ENCODE assay signal across 18 cellular contexts in the genomic region with DNA sequence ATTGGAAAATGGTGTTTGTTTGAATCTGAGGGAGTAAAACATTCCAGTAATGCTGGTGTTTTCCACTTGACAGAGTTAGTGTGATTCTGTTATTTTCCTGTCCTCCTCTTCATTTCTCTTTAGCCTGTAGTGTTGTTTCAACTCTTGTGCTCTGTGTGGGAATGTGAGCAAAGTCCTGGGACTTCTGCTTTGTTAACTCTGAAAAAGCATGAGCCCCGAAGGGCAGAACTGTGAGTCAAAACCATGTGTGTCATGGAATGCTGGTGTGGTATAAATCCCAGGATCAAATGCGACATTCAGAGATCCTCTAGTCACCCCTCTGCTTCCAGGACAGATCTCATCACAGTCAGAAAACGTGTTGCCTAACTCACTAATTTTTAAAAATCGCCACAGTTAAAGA. TPM values are rescaled to one million over a fixed set of nuclear protein-coding genes. Genes with fewer than 3 reads are reported as not detected.
DNase-seq lines count a peak whose midpoint lies in the region; ATAC-seq and TF ChIP-seq lines count a peak whose summit lies in the region.
"Had no signal": no experiment of that assay in that cellular context is flagged by ENCODE, and none has a peak within 500 bp of the region (broad histone marks: within the 10 kb centered on the region; RNA-seq: fewer than 3 reads in every experiment).

No MANE protein-coding gene starts in this region.

- H3K36me3 Mint-ChIP-seq in endothelial cell (ENCODE audit: low read depth, unreplicated experiment) (peaks cover 46% of the 10 kb centered on the region), Caco-2 (ENCODE audit: insufficient read depth, unreplicated experiment) (no peaks in the 10 kb centered on the region)

- H3K27me3 ChIP-seq in Panc1 (ENCODE audit: control insufficient read depth, insufficient read depth, low read length) (no peaks in the 10 kb centered on the region), Caco-2 (replicated peaks; ENCODE audit: control insufficient read depth, insufficient read depth, low read length) (no peaks in the 10 kb centered on the region)
- H3K27me3 ChIP-seq: colonic mucosa, heart right ventricle, transverse colon had no signal

- intact Hi-C loops in Panc1 (cut with micrococcal nuclease; ENCODE audit: unreplicated experiment): no loop called here
- intact Hi-C loops in Caco-2 (cut with micrococcal nuclease; ENCODE audit: unreplicated experiment): no loop called here

- ATAC-seq in Panc1 (peak; percentile 75), GM21360 (IDR thresholded peaks at IDR 0.05; ENCODE audit: unreplicated experiment) (no peak)
- ATAC-seq: heart right ventricle, right cardiac atrium had no signal

- in situ Hi-C loops in Panc1 (cut with HindIII; ENCODE audit: low pct_unique_long_range_greater_than_20kb, low sequenced_read_pairs): no loop called here

- 86 to 100% methylated on average over 2 of the region's 4 CpGs for WGBS in mesodermal cell (ENCODE audit: insufficient coverage in 2 of 2), 2 experiments

- POLR2A ChIA-PET in Panc1 (lab: Charles Lee) (no interaction called here), Caco-2 (lab: Charles Lee) (no interaction called here)

- H3K36me3 ChIP-seq in Panc1 (ENCODE audit: control insufficient read depth, insufficient read depth, low read length) (no peaks in the 10 kb centered on the region), mesodermal cell (ENCODE audit: control insufficient read depth, insufficient read depth, low read length) (peaks cover 73% of the 10 kb centered on the region), Caco-2 (ENCODE audit: control insufficient read depth, insufficient read depth, low read length) (no peaks in the 10 kb centered on the region)
- H3K36me3 ChIP-seq: colonic mucosa had no signal

- H3K9me3 Mint-ChIP-seq in endothelial cell (ENCODE audit: unreplicated experiment): no peaks in the 10 kb centered on the region
- H3K9me3 Mint-ChIP-seq in Caco-2 (ENCODE audit: unreplicated experiment): peaks cover 21% of the 10 kb centered on the region

- H3K27ac ChIP-seq in Panc1 (ENCODE audit: low read length) (peak overlapping the region; percentile 49), mesodermal cell (ENCODE audit: low read depth, low read length, severe bottlenecking) (peak overlapping the region; percentile 41)
- H3K27ac ChIP-seq: colonic mucosa, heart right ventricle, transverse colon had no signal

- H3K4me3 Mint-ChIP-seq in endothelial cell (ENCODE audit: unreplicated experiment): no peak overlapping the region
- no peak overlapping the region for H3K4me3 Mint-ChIP-seq in Caco-2 (ENCODE audit: unreplicated experiment)
- H3K4me3 Mint-ChIP-seq: B cell had no signal

- CTCF ChIA-PET in Panc1 (lab: Charles Lee) (no interaction called here), Caco-2 (lab: Charles Lee) (no interaction called here)

- H3K4me3 ChIP-seq in Panc1 (ENCODE audit: low read depth in 2 of 2, low read length in 2 of 2) (no peak overlapping the region), mesodermal cell (ENCODE audit: extremely low read depth, insufficient read depth, low read length, poor library complexity, severe bottlenecking) (no peak overlapping the region), Caco-2 (ENCODE audit: low read depth, low read length) (no peak overlapping the region)
- H3K4me3 ChIP-seq: colonic mucosa, heart right ventricle, transverse colon had no signal

- no peak for TF ChIP-seq CTCF in Panc1 (IDR thresholded peaks at IDR 0.05)
- no peak for TF ChIP-seq CTCF in endothelial cell (IDR thresholded peaks at IDR 0.05; ENCODE audit: unreplicated experiment)
- TF ChIP-seq CTCF in Caco-2 (IDR thresholded peaks at IDR 0.05; ENCODE audit: insufficient read depth in 1 of 2, low read depth in 1 of 2, low read length in 1 of 2, severe bottlenecking in 1 of 2, unreplicated experiment in 1 of 2): no peak

- H3K27ac Mint-ChIP-seq in endothelial cell (ENCODE audit: unreplicated experiment) (peak overlapping the region; percentile 62), Caco-2 (ENCODE audit: unreplicated experiment) (no peak overlapping the region)
- H3K27ac Mint-ChIP-seq: B cell had no signal

- peaks cover 2% of the 10 kb centered on the region for H3K27me3 Mint-ChIP-seq in endothelial cell (ENCODE audit: unreplicated experiment)
- H3K27me3 Mint-ChIP-seq in Caco-2 (ENCODE audit: insufficient read depth, unreplicated experiment): no peaks in the 10 kb centered on the region

- H3K4me1 ChIP-seq in Panc1 (ENCODE audit: control insufficient read depth, insufficient read depth, low read length) (peaks cover 11% of the 10 kb centered on the region), mesodermal cell (ENCODE audit: control insufficient read depth, insufficient read depth, low read length, poor library complexity, severe bottlenecking) (peaks cover 8% of the 10 kb centered on the region), Caco-2 (no peaks in the 10 kb centered on the region)
- H3K4me1 ChIP-seq: colonic mucosa had no signal

- BruUV-seq in Panc1 (replicated peaks; lab: Mats Ljungman, UMichigan) (no TSS peak), Caco-2 (replicated peaks; lab: Mats Ljungman, UMichigan) (no TSS peak)

- H3K4me1 Mint-ChIP-seq in endothelial cell (ENCODE audit: unreplicated experiment) (peaks cover 27% of the 10 kb centered on the region), Caco-2 (ENCODE audit: low read depth, unreplicated experiment) (peaks cover 8% of the 10 kb centered on the region)

- peak; percentile 49 for DNase-seq in AG20443 (ENCODE audit: low spot score)
- DNase-seq in Panc1 (ENCODE audit: low read depth, low spot score): no peak
- DNase-seq in endothelial cell (ENCODE audit: low spot score): no peak
- DNase-seq in Caco-2: no peak
- no peak for DNase-seq in NCI-H748 treated with DMSO at 0.1 percent for 48 hours (lab: John Stamatoyannopoulos, UW)
- no peak for DNase-seq in mucosa of gallbladder (ENCODE audit: low spot score)
- DNase-seq: activated CD4-positive, alpha-beta T cell treated with anti-CD3 and anti-CD28 coated beads for 48 hours; activated gamma-delta T cell treated with Interleukin-2 at 50 U/mL for 16 hours; colonic mucosa; GF-D8; heart right ventricle; NCI-H1105 treated with DMSO at 0.1 percent for 48 hours; NCI-H526; right cardiac atrium; transverse colon had no signal

- H3K9me3 ChIP-seq in Panc1 (ENCODE audit: control insufficient read depth, insufficient read depth, low read depth, low read length): peaks cover 11% of the 10 kb centered on the region; the same call in 1 of the 2 replicates
- H3K9me3 ChIP-seq in mesodermal cell (ENCODE audit: control insufficient read depth, low read length): peaks cover 21% of the 10 kb centered on the region
- H3K9me3 ChIP-seq in Caco-2: peaks cover 15% of the 10 kb centered on the region
- H3K9me3 ChIP-seq: colonic mucosa had no signal

RNA-seq across cellular contexts. Expression of gene F2R, which starts 8.9 kb away (rescaled TPM):
- total RNA-seq in Panc1 (2021; ENCODE audit: unreplicated experiment) (26.0 TPM), endothelial cell (ENCODE audit: unreplicated experiment) (342 TPM), Caco-2 (2022) (6.3 and 7.8 TPM in 2 replicates), mucosa of gallbladder (15.1 TPM)
- 21.1 TPM for polyA plus RNA-seq in Panc1 (2012; ENCODE audit: insufficient read length)
- polyA plus RNA-seq in mesodermal cell (2013, experiment 1 of 2): 173 TPM
- polyA plus RNA-seq in mesodermal cell (2013, experiment 2 of 2): 138 TPM

Comparison
In these comparisons a context has a peak if more than half of its experiments do, and no peak if none do; other contexts are left out.
1. RNA of gene F2R, which starts 8.9 kb away (total RNA-seq): 342 TPM in endothelial cell (single experiment); 26.0 TPM in Panc1 (single experiment), 15.1 TPM in mucosa of gallbladder (single experiment) and 6.3 to 7.8 TPM in Caco-2; every median in the first group is over 10 times any median in the second.